In the genomic region with DNA sequence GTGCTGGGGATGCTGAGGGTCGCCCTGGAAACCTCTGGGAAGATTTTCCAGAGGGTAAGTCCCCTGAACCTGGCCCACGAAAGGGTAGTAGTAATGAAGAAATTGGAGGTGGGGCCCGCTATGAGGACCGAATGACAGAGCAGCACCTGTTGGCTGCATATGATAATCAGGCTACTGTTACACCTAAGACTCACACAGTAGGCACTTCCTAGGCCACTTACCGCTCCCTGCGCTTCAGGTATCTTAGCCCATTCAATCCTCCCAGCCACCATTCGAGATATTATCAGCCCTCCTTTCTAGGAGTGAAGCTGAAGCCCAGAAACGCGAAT, we compare ENCODE assay signal across 9 cellular contexts. TPM values are rescaled to one million over a fixed set of nuclear protein-coding genes. Genes with fewer than 3 reads are reported as not detected.
DNase-seq lines count a peak whose midpoint lies in the region; ATAC-seq and TF ChIP-seq lines count a peak whose summit lies in the region.
"Had no signal": no experiment of that assay in that cellular context is flagged by ENCODE, and none has a peak within 500 bp of the region (broad histone marks: within the 10 kb centered on the region; RNA-seq: fewer than 3 reads in every experiment).

No MANE protein-coding gene starts in this region.

- peaks cover 13 to 23% of the 10 kb centered on the region in 2 donors for H3K4me1 ChIP-seq in gastrocnemius medialis

- peak overlapping the region; percentile 65 for H3K4me3 Mint-ChIP-seq in activated CD4-positive, alpha-beta T cell treated with anti-CD3 and anti-CD28 coated beads, Interleukin-2, amount 10 ng/mL, durations not matched to agents 24 days and 14 days

- no peaks in the 10 kb centered on the region for H3K27me3 ChIP-seq in gastrocnemius medialis
- H3K27me3 ChIP-seq: transverse colon had no signal

- no peak for TF ChIP-seq CTCF in LNCaP clone FGC (IDR thresholded peaks at IDR 0.05; ENCODE audit: control insufficient read depth, extremely low read depth, insufficient read depth)
- TF ChIP-seq CTCF in coronary artery (IDR thresholded peaks at IDR 0.05): peak; percentile 4
- no peak for TF ChIP-seq CTCF in gastrocnemius medialis (IDR thresholded peaks at IDR 0.05 in 4 of 5, conservative IDR thresholded peaks at IDR 0.05 in 1 of 5)

- H3K9me3 Mint-ChIP-seq in activated CD4-positive, alpha-beta T cell treated with anti-CD3 and anti-CD28 coated beads, Interleukin-2, amount 10 ng/mL, durations not matched to agents 24 days and 14 days: no peaks in the 10 kb centered on the region

- DNase-seq in activated CD4-positive, alpha-beta T cell treated with anti-CD3 and anti-CD28 coated beads, Interleukin-2, amount 10 ng/mL, durations not matched to agents 24 days and 14 days: no peak
- DNase-seq in activated CD4-positive, alpha-beta T cell treated with anti-CD3 and anti-CD28 coated beads for 1 hour: no peak
- DNase-seq in LNCaP clone FGC (ENCODE audit: low read depth) (no peak), coronary artery (ENCODE audit: low spot score) (no peak), gastrocnemius medialis (no peak), KG1 (lab: John Stamatoyannopoulos, UW) (no peak)

- peaks cover 25% of the 10 kb centered on the region for H3K4me1 Mint-ChIP-seq in activated CD4-positive, alpha-beta T cell treated with anti-CD3 and anti-CD28 coated beads, Interleukin-2, amount 10 ng/mL, durations not matched to agents 24 days and 14 days

- no peak overlapping the region for H3K27ac ChIP-seq in coronary artery
- peak overlapping the region; percentile 66 to 73 (median 67) for H3K27ac ChIP-seq in gastrocnemius medialis

- H3K27ac Mint-ChIP-seq in activated CD4-positive, alpha-beta T cell treated with anti-CD3 and anti-CD28 coated beads, Interleukin-2, amount 10 ng/mL, durations not matched to agents 24 days and 14 days: peak overlapping the region; percentile 59

- peak; percentile 12 to 48 for ATAC-seq in gastrocnemius medialis
- ATAC-seq in HG03442 (IDR thresholded peaks at IDR 0.05; ENCODE audit: unreplicated experiment): no peak
- no peak for ATAC-seq in HG02870 (IDR thresholded peaks at IDR 0.05; ENCODE audit: unreplicated experiment)

- H3K9me3 ChIP-seq in gastrocnemius medialis: no peaks in the 10 kb centered on the region
- H3K9me3 ChIP-seq: transverse colon had no signal

- TF ChIP-seq POLR2A in gastrocnemius medialis (IDR thresholded peaks at IDR 0.05): no peak

- no peaks in the 10 kb centered on the region for H3K27me3 Mint-ChIP-seq in activated CD4-positive, alpha-beta T cell treated with anti-CD3 and anti-CD28 coated beads, Interleukin-2, amount 10 ng/mL, durations not matched to agents 24 days and 14 days

- in situ Hi-C loops in gastrocnemius medialis (cut with MboI; ENCODE audit: low sequenced_read_pairs in 4 of 4): loop anchor here in 1 of 4 donors (10.0 kb wide), 2 partner anchors 47 to 217 kb away; a partner anchor contains a TSS

- no peaks in the 10 kb centered on the region for H3K36me3 ChIP-seq in gastrocnemius medialis
- H3K36me3 ChIP-seq: transverse colon had no signal

- no peaks in the 10 kb centered on the region for H3K36me3 Mint-ChIP-seq in activated CD4-positive, alpha-beta T cell treated with anti-CD3 and anti-CD28 coated beads, Interleukin-2, amount 10 ng/mL, durations not matched to agents 24 days and 14 days (ENCODE audit: low read depth)

- intact Hi-C loops in activated CD4-positive, alpha-beta T cell treated with anti-CD3 and anti-CD28 coated beads, Interleukin-2, amount 10 ng/mL, durations not matched to agents 24 days and 14 days (cut with micrococcal nuclease): loop anchor here (1.0 to 5.0 kb wide), 6 partner anchors 32 to 240 kb away; a partner anchor contains a TSS
- intact Hi-C loops in gastrocnemius medialis (cut with DNase I; ENCODE audit: low total_unique reads): loop anchor here (1.0 to 10.0 kb wide), 12 partner anchors 33 to 387 kb away; a partner anchor contains a TSS

- H3K4me3 ChIP-seq in LNCaP clone FGC (ENCODE audit: low read depth, low read length): peak overlapping the region; percentile 28; the same call in 1 of the 2 replicates
- no peak overlapping the region for H3K4me3 ChIP-seq in coronary artery
- peak overlapping the region; percentile 35 to 50 (median 42) for H3K4me3 ChIP-seq in gastrocnemius medialis

RNA-seq across cellular contexts. Expression of a gene that starts 4.3 kb away (rescaled TPM):
- total RNA-seq in activated CD4-positive, alpha-beta T cell treated with anti-CD3 and anti-CD28 coated beads, Interleukin-2, amount 10 ng/mL, durations not matched to agents 24 days and 14 days: 11.0 and 11.6 TPM in 2 replicates
- total RNA-seq in gastrocnemius medialis: 10 to 100 TPM in 2 of 4 donors, 1 to 10 TPM in 2; 7.4 to 18.2 (median 12.8) TPM

RNA-seq across cellular contexts. Expression of a gene that starts 23.7 kb away (rescaled TPM):
- total RNA-seq in activated CD4-positive, alpha-beta T cell treated with anti-CD3 and anti-CD28 coated beads, Interleukin-2, amount 10 ng/mL, durations not matched to agents 24 days and 14 days: not detected in 2 replicates
- 10 to 100 TPM in 3 of 4 donors, 1 to 10 TPM in 1; 7.2 to 25.6 (median 18.2) TPM for total RNA-seq in gastrocnemius medialis

RNA-seq across cellular contexts. Expression of a gene that starts 29.5 kb away (rescaled TPM):
- 46.1 and 48.4 TPM in 2 replicates for total RNA-seq in activated CD4-positive, alpha-beta T cell treated with anti-CD3 and anti-CD28 coated beads, Interleukin-2, amount 10 ng/mL, durations not matched to agents 24 days and 14 days
- 1 to 10 TPM in 2 of 4 donors, not detected in 2; 1.2 to 1.5 TPM for total RNA-seq in gastrocnemius medialis

RNA-seq across cellular contexts. Expression of a gene that starts 31.5 kb away (rescaled TPM):
- total RNA-seq in activated CD4-positive, alpha-beta T cell treated with anti-CD3 and anti-CD28 coated beads, Interleukin-2, amount 10 ng/mL, durations not matched to agents 24 days and 14 days: 146 and 150 TPM in 2 replicates
- total RNA-seq in gastrocnemius medialis: 1 to 10 TPM in 3 of 4 donors, not detected in 1; 1.2 to 2.7 (median 2.3) TPM

Comparison
In these comparisons a context has a peak if more than half of its experiments do, and no peak if none do; other contexts are left out.
1. H3K27ac ChIP-seq: peak in gastrocnemius medialis (4 of 4); none in coronary artery (0 of 2).
2. ATAC-seq: peak in gastrocnemius medialis (2 of 2); none in HG03442 (single experiment) and HG02870 (single experiment).
3. RNA of a gene that starts 29.5 kb away (total RNA-seq): 46.1 to 48.4 TPM in activated CD4-positive, alpha-beta T cell treated with anti-CD3 and anti-CD28 coated beads, Interleukin-2, amount 10 ng/mL, durations not matched to agents 24 days and 14 days; 1.2 to 1.5 TPM in gastrocnemius medialis; every median in the first group is over 10 times any median in the second.